Comparison of ENCODE assay signal across 37 cellular contexts in the genomic region with DNA sequence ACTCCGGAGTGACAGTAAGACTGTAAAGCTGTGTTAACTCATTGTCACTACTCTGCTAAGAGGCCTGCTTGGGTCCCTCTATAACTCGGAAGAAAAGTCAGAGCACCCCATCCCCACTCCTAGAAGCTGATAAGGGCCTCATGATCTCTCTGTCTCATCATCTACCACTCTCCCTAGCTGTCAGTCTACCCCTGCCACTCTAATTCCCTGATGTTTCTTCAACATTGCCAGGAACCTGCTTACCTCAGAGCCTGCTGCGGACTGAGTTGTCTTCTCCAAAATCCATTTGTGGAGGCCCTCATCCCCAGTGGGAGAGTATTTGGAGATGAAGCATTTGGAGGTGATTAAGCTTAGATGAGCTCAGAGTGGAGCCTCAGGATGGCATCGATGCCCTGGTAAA.
"Had no signal": no experiment of that assay in that cellular context is flagged by ENCODE, and none has a peak within 500 bp of the region (broad histone marks: within the 10 kb centered on the region; RNA-seq: fewer than 3 reads in every experiment).

No MANE protein-coding gene starts in this region.

- H3K27ac Mint-ChIP-seq: activated B cell treated with CpG ODN at 0.5 μM for 24 hours; activated CD4-positive, alpha-beta memory T cell treated with anti-CD3 and anti-CD28 coated beads for 36 hours; activated CD4-positive, alpha-beta T cell treated with anti-CD3 and anti-CD28 coated beads, Interleukin-2, amount 10 ng/mL, durations not matched to agents 24 days and 14 days; activated CD8-positive, alpha-beta T cell treated with anti-CD3 and anti-CD28 coated beads for 36 hours; activated naive CD4-positive, alpha-beta T cell treated with anti-CD3 and anti-CD28 coated beads for 36 hours; activated naive CD4-positive, alpha-beta T cell treated with anti-CD3 and anti-CD28 coated beads, Interleukin-2, amount 50 U/mL, for 72 hours; activated naive CD8-positive, alpha-beta T cell treated with anti-CD3 and anti-CD28 coated beads for 36 hours; activated T-cell treated with anti-CD3 and anti-CD28 coated beads, Interleukin-2, amount 50 U/mL, for 72 hours; activated T-helper 1 cell treated with anti-CD3 and anti-CD28 coated beads, Interleukin-12 subunit alpha, Interleukin-12 subunit beta, Interleukin-2, Interleukin-4 antibody, amounts not matched to agents 30 ng/mL and 10 ng/mL and 1 ng/mL, durations not matched to agents 14 hours and 24 hours and 36 hours; activated T-helper 17 cell treated with anti-CD3 and anti-CD28 coated beads, Interleukin-2, amount 50 U/mL, for 72 hours; T-helper 1 cell treated with Interleukin-12 subunit alpha and Interleukin-12 subunit beta and Interleukin-4 antibody, amounts not matched to agents 30 μg/mL and 1 μg/mL, for 36 hours; T-helper 2 cell treated with Interferon-gamma antibody and Interleukin-4, amounts not matched to agents 5 μg/mL and 100 μg/mL, for 36 hours had no signal

- H3K36me3 Mint-ChIP-seq: activated CD4-positive, alpha-beta memory T cell treated with anti-CD3 and anti-CD28 coated beads for 36 hours; activated naive CD4-positive, alpha-beta T cell treated with anti-CD3 and anti-CD28 coated beads, Interleukin-2, amount 50 U/mL, for 72 hours; activated naive CD8-positive, alpha-beta T cell treated with anti-CD3 and anti-CD28 coated beads for 36 hours had no signal

- H3K36me3 ChIP-seq: adrenal gland, brain microvascular endothelial cell, breast epithelium, cardiac muscle cell had no signal

- H3K27ac ChIP-seq: adrenal gland, body of pancreas, brain microvascular endothelial cell, breast epithelium, cardiac muscle cell, VCaP had no signal

- H3K27me3 ChIP-seq: adrenal gland, body of pancreas, brain microvascular endothelial cell, cardiac muscle cell had no signal

- H3K9me3 ChIP-seq: adrenal gland, body of pancreas had no signal

- H3K4me1 ChIP-seq: adrenal gland, body of pancreas, breast epithelium had no signal

- H3K4me1 Mint-ChIP-seq: activated B cell treated with CpG ODN at 0.5 μM for 24 hours; activated CD4-positive, alpha-beta T cell treated with anti-CD3 and anti-CD28 coated beads, Interleukin-2, amount 10 ng/mL, durations not matched to agents 24 days and 14 days; activated naive CD8-positive, alpha-beta T cell treated with anti-CD3 and anti-CD28 coated beads for 36 hours; activated T-helper 17 cell treated with anti-CD3 and anti-CD28 coated beads, Interleukin-2, amount 50 U/mL, for 72 hours; central memory CD8-positive, alpha-beta T cell had no signal

- H3K4me3 ChIP-seq: adrenal gland, body of pancreas, breast epithelium, cardiac muscle cell had no signal

- DNase-seq: activated B cell treated with CpG ODN at 0.5 μM for 24 hours; activated CD4-positive, alpha-beta memory T cell treated with anti-CD3 and anti-CD28 coated beads for 36 hours; activated CD4-positive, alpha-beta T cell treated with anti-CD3 and anti-CD28 coated beads for 4 hours; activated CD4-positive, alpha-beta T cell treated with anti-CD3 and anti-CD28 coated beads, Interleukin-2, amount 10 ng/mL, durations not matched to agents 24 days and 14 days; activated CD4-positive, alpha-beta T cell treated with anti-CD3 and anti-CD28 coated beads, Interleukin-2, amount 50 U/mL, for 1 hour; activated CD4-positive, alpha-beta T cell treated with anti-CD3 and anti-CD28 coated beads, Interleukin-2, amount 50 U/mL, for 4 hours; activated CD4-positive, CD25-positive, alpha-beta regulatory T cell treated with anti-CD3 and anti-CD28 coated beads, Interleukin-2, amount 50 U/mL, for 72 hours; activated CD8-positive, alpha-beta memory T cell treated with anti-CD3 and anti-CD28 coated beads, Interleukin-2, amount 50 U/mL, for 4 hours; activated CD8-positive, alpha-beta T cell treated with anti-CD3 and anti-CD28 coated beads for 36 hours; activated effector memory CD4-positive, alpha-beta T cell treated with anti-CD3 and anti-CD28 coated beads, Interleukin-2, amount 50 U/mL, for 16 hours; activated gamma-delta T cell treated with Interleukin-2 at 50 U/mL for 16 hours; activated naive CD4-positive, alpha-beta T cell; activated naive CD4-positive, alpha-beta T cell treated with anti-CD3 and anti-CD28 coated beads for 36 hours; activated naive CD4-positive, alpha-beta T cell treated with anti-CD3 and anti-CD28 coated beads, Interleukin-2, amount 50 U/mL, for 16 hours; activated naive CD8-positive, alpha-beta T cell treated with anti-CD3 and anti-CD28 coated beads for 36 hours; activated T-cell treated with anti-CD3 and anti-CD28 coated beads for 4 hours; activated T-cell treated with anti-CD3 and anti-CD28 coated beads, Interleukin-2, amount 50 U/mL, for 1 hour; activated T-cell treated with anti-CD3 and anti-CD28 coated beads, Interleukin-2, amount 50 U/mL, for 4 hours; activated T-cell treated with anti-CD3 and anti-CD28 coated beads, Interleukin-2, amount 50 U/mL, for 72 hours; adrenal gland; amniotic stem cell; aorta; body of pancreas; brain microvascular endothelial cell; SW 1271; T-helper 1 cell; T-helper 2 cell; T-helper 9 cell had no signal

- H3K9me3 Mint-ChIP-seq: activated CD4-positive, alpha-beta memory T cell treated with anti-CD3 and anti-CD28 coated beads for 36 hours; activated CD4-positive, alpha-beta T cell treated with anti-CD3 and anti-CD28 coated beads, Interleukin-2, amount 10 ng/mL, durations not matched to agents 24 days and 14 days; activated CD8-positive, alpha-beta T cell treated with anti-CD3 and anti-CD28 coated beads for 36 hours; activated naive CD4-positive, alpha-beta T cell treated with anti-CD3 and anti-CD28 coated beads for 36 hours; activated naive CD8-positive, alpha-beta T cell treated with anti-CD3 and anti-CD28 coated beads for 36 hours; activated T-cell treated with anti-CD3 and anti-CD28 coated beads, Interleukin-2, amount 50 U/mL, for 4 hours; activated T-cell treated with anti-CD3 and anti-CD28 coated beads, Interleukin-2, amount 50 U/mL, for 72 hours; activated T-helper 1 cell treated with anti-CD3 and anti-CD28 coated beads, Interleukin-12 subunit alpha, Interleukin-12 subunit beta, Interleukin-2, Interleukin-4 antibody, amounts not matched to agents 30 ng/mL and 10 ng/mL and 1 ng/mL, durations not matched to agents 14 hours and 24 hours and 36 hours; activated T-helper 17 cell treated with anti-CD3 and anti-CD28 coated beads, Interleukin-2, amount 50 U/mL, for 72 hours; central memory CD8-positive, alpha-beta T cell; T-helper 1 cell treated with Interleukin-12 subunit alpha and Interleukin-12 subunit beta and Interleukin-4 antibody, amounts not matched to agents 30 μg/mL and 1 μg/mL, for 36 hours; T-helper 2 cell treated with Interferon-gamma antibody and Interleukin-4, amounts not matched to agents 5 μg/mL and 100 μg/mL, for 36 hours had no signal

- H3K27me3 Mint-ChIP-seq: activated CD4-positive, alpha-beta T cell treated with anti-CD3 and anti-CD28 coated beads, Interleukin-2, amount 10 ng/mL, durations not matched to agents 24 days and 14 days had no signal

- H3K4me3 Mint-ChIP-seq: activated B cell treated with CpG ODN at 0.5 μM for 24 hours; activated CD4-positive, alpha-beta memory T cell treated with anti-CD3 and anti-CD28 coated beads for 36 hours; activated CD4-positive, alpha-beta T cell treated with anti-CD3 and anti-CD28 coated beads, Interleukin-2, amount 10 ng/mL, durations not matched to agents 24 days and 14 days; activated CD8-positive, alpha-beta T cell treated with anti-CD3 and anti-CD28 coated beads for 36 hours; activated naive CD4-positive, alpha-beta T cell treated with anti-CD3 and anti-CD28 coated beads for 36 hours; activated naive CD8-positive, alpha-beta T cell treated with anti-CD3 and anti-CD28 coated beads for 36 hours; activated T-cell treated with anti-CD3 and anti-CD28 coated beads, Interleukin-2, amount 50 U/mL, for 4 hours; activated T-cell treated with anti-CD3 and anti-CD28 coated beads, Interleukin-2, amount 50 U/mL, for 72 hours; activated T-helper 1 cell treated with anti-CD3 and anti-CD28 coated beads, Interleukin-12 subunit alpha, Interleukin-12 subunit beta, Interleukin-2, Interleukin-4 antibody, amounts not matched to agents 30 ng/mL and 10 ng/mL and 1 ng/mL, durations not matched to agents 14 hours and 24 hours and 36 hours; activated T-helper 17 cell treated with anti-CD3 and anti-CD28 coated beads, Interleukin-2, amount 50 U/mL, for 72 hours; central memory CD8-positive, alpha-beta T cell; T-helper 1 cell treated with Interleukin-12 subunit alpha and Interleukin-12 subunit beta and Interleukin-4 antibody, amounts not matched to agents 30 μg/mL and 1 μg/mL, for 36 hours; T-helper 2 cell treated with Interferon-gamma antibody and Interleukin-4, amounts not matched to agents 5 μg/mL and 100 μg/mL, for 36 hours had no signal
